21 cellular contexts compared by ENCODE assay signal in the genomic region with DNA sequence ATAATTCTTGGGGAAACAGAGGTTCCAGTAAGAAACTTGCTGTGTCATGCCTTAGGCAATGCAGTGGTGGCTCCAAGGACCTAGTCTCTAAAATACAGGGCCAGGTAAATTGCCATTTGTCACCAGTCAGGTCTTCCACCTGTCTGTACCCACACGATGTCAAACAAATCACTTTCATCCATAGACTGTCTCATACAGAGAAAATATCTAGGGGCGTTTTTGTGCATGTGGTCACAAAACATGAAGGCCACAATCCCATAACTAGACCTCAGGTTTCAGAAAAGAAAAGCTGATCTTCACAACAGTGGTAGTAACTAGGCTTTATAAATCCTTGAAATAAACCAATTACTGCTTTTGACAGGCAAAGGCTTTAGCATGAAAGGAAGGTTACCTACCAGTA.
A peak's percentile ranks its signal among the peaks of the same experiment; 100 is the strongest.
DNase-seq lines count a peak whose midpoint lies in the region; ATAC-seq lines count a peak whose summit lies in the region.
"Had no signal": no experiment of that assay in that cellular context is flagged by ENCODE, and none has a peak within 500 bp of the region (broad histone marks: within the 10 kb centered on the region; RNA-seq: fewer than 3 reads in every experiment).

No MANE protein-coding gene starts in this region.

- H3K36me3 Mint-ChIP-seq in activated naive CD4-positive, alpha-beta T cell treated with anti-CD3 and anti-CD28 coated beads, Interleukin-2, amount 50 U/mL, for 72 hours, result peaks cover 7 to 13% of the 10 kb centered on the region in 2 donors
- H3K36me3 Mint-ChIP-seq in T-cell, result no peaks in the 10 kb centered on the region
- H3K36me3 Mint-ChIP-seq: CD14-positive monocyte had no signal

- H2AFZ ChIP-seq in neuronal stem cell (ENCODE audit: low read length), result no peak overlapping the region

- ATAC-seq in activated naive CD4-positive, alpha-beta T cell treated with anti-CD3 and anti-CD28 coated beads, Interleukin-2, amount 50 U/mL, for 72 hours, result peak; percentile 19 to 60
- ATAC-seq in HG02870 (IDR thresholded peaks at IDR 0.05; ENCODE audit: unreplicated experiment) (peak; percentile 62), T-cell (replicated peaks in 1 of 4) (no peak), GM18511 (IDR thresholded peaks at IDR 0.05; ENCODE audit: unreplicated experiment) (no peak)
- peak; percentile 59 for ATAC-seq in stimulated activated naive CD8-positive, alpha-beta T cell treated with anti-CD3 and anti-CD28 coated beads, Interleukin-15, amount 100 ng/mL, for 72 hours
- ATAC-seq: HCT116 had no signal

- peaks cover 68 to 78% (median 77%) of the 10 kb centered on the region in 3 donors for H3K4me1 Mint-ChIP-seq in T-cell
- peaks cover 30% of the 10 kb centered on the region for H3K4me1 Mint-ChIP-seq in stimulated activated naive CD8-positive, alpha-beta T cell treated with anti-CD3 and anti-CD28 coated beads, Interleukin-15, amount 100 ng/mL, for 72 hours

- no peak overlapping the region for H2AK5ac ChIP-seq in neuronal stem cell (ENCODE audit: low read depth, low read length)

- H3K4me2 ChIP-seq in neuronal stem cell (ENCODE audit: insufficient read depth, low read length, poor library complexity, severe bottlenecking), result no peak overlapping the region

- H3K4ac ChIP-seq in neuronal stem cell (ENCODE audit: low read length), result no peak overlapping the region

- no peak overlapping the region for H3K4me3 Mint-ChIP-seq in T-cell
- no peak overlapping the region for H3K4me3 Mint-ChIP-seq in stimulated activated naive CD8-positive, alpha-beta T cell treated with anti-CD3 and anti-CD28 coated beads, Interleukin-15, amount 100 ng/mL, for 72 hours
- H3K4me3 Mint-ChIP-seq: B cell, CD14-positive monocyte had no signal

- H3K18ac ChIP-seq in neuronal stem cell (ENCODE audit: low read length), result no peak overlapping the region

- H3K27ac ChIP-seq in neuronal stem cell (replicated peaks; ENCODE audit: low read length), result no peak overlapping the region

- H3K27me3 ChIP-seq in neuronal stem cell (ENCODE audit: control insufficient read depth in 3 of 3, insufficient read depth in 3 of 3, low read depth in 1 of 3, low read length in 3 of 3), result peaks cover 0 to 8% (median 0%) of the 10 kb centered on the region in 3 experiments

- DNase-seq in activated naive CD4-positive, alpha-beta T cell treated with anti-CD3 and anti-CD28 coated beads, Interleukin-2, amount 50 U/mL, for 72 hours (ENCODE audit: low spot score in 2 of 2), result no peak
- no peak for DNase-seq in activated naive CD4-positive, alpha-beta T cell treated with Interleukin-2 at 50 U/mL for 16 hours
- no peak for DNase-seq in T-cell
- no peak for DNase-seq in stimulated activated naive CD8-positive, alpha-beta T cell treated with anti-CD3 and anti-CD28 coated beads, Interleukin-15, amount 100 ng/mL, for 72 hours
- no peak for DNase-seq in neuronal stem cell (ENCODE audit: low spot score)
- no peak for DNase-seq in cerebellar nuclear complex (lab: John Stamatoyannopoulos, UW)
- DNase-seq: EL, GF-D8, NCI-H1092, NCI-H1436 treated with DMSO at 0.1 percent for 48 hours, NCI-H2029 treated with DMSO at 0.1 percent for 48 hours, NCI-H2171, NCI-H345, NCI-H524, NCI-H774, Right ventricle myocardium superior had no signal

- POLR2A ChIA-PET in T-cell (lab: Charles Lee), result interaction anchor here in 1 of 2 donors (0.6 kb wide), 1 partner anchor 221 kb away, joined by 3 read pairs; no protein-coding TSS in a partner anchor

- no peak overlapping the region for H2BK120ac ChIP-seq in neuronal stem cell (ENCODE audit: low read depth, low read length)

- H3K9ac ChIP-seq in neuronal stem cell (ENCODE audit: low read depth, low read length, poor library complexity), result no peak overlapping the region

- H3K27me3 Mint-ChIP-seq in T-cell, result no peaks in the 10 kb centered on the region
- no peaks in the 10 kb centered on the region for H3K27me3 Mint-ChIP-seq in stimulated activated naive CD8-positive, alpha-beta T cell treated with anti-CD3 and anti-CD28 coated beads, Interleukin-15, amount 100 ng/mL, for 72 hours
- H3K27me3 Mint-ChIP-seq: B cell had no signal

- H2BK5ac ChIP-seq in neuronal stem cell (ENCODE audit: low read length), result no peak overlapping the region

- CTCF ChIA-PET in T-cell (lab: Charles Lee), result no interaction called here

- no peaks in the 10 kb centered on the region for H3K9me3 ChIP-seq in neuronal stem cell (replicated peaks in 1 of 2; ENCODE audit: control insufficient read depth in 2 of 2, insufficient read depth in 1 of 2, low read depth in 1 of 2, low read length in 2 of 2)

- H4K91ac ChIP-seq in neuronal stem cell (ENCODE audit: low read depth, low read length, poor library complexity), result no peak overlapping the region

- H3K4me3 ChIP-seq in neuronal stem cell (ENCODE audit: low read length in 2 of 2), result no peak overlapping the region

- no peak overlapping the region for H3K14ac ChIP-seq in neuronal stem cell (ENCODE audit: low read length)

- no peak overlapping the region for H3K23ac ChIP-seq in neuronal stem cell (ENCODE audit: low read depth, low read length, poor library complexity)

- H3K79me1 ChIP-seq in neuronal stem cell (ENCODE audit: low read depth, low read length), result no peaks in the 10 kb centered on the region

- H2BK12ac ChIP-seq in neuronal stem cell (ENCODE audit: low read length), result no peak overlapping the region

- no CpG with 5 or more reads among the region's 2 CpGs for WGBS in neuronal stem cell (ENCODE audit: extremely low coverage in 2 of 2, insufficient read length in 2 of 2, insufficient replicate concordance in 1 of 2), 2 donors

- H3K27ac Mint-ChIP-seq in activated naive CD4-positive, alpha-beta T cell treated with anti-CD3 and anti-CD28 coated beads, Interleukin-2, amount 50 U/mL, for 72 hours, result no peak overlapping the region
- peak overlapping the region; percentile 4 to 62 for H3K27ac Mint-ChIP-seq in T-cell
- H3K27ac Mint-ChIP-seq in stimulated activated naive CD8-positive, alpha-beta T cell treated with anti-CD3 and anti-CD28 coated beads, Interleukin-15, amount 100 ng/mL, for 72 hours, result no peak overlapping the region
- H3K27ac Mint-ChIP-seq: B cell, CD14-positive monocyte had no signal

- H3K9me3 Mint-ChIP-seq in activated naive CD4-positive, alpha-beta T cell treated with anti-CD3 and anti-CD28 coated beads, Interleukin-2, amount 50 U/mL, for 72 hours, result peaks cover 4 to 5% of the 10 kb centered on the region in 2 donors
- H3K9me3 Mint-ChIP-seq in T-cell, result no peaks in the 10 kb centered on the region
- H3K9me3 Mint-ChIP-seq in stimulated activated naive CD8-positive, alpha-beta T cell treated with anti-CD3 and anti-CD28 coated beads, Interleukin-15, amount 100 ng/mL, for 72 hours, result peaks cover 0 to 10% of the 10 kb centered on the region in 2 donors

- no peaks in the 10 kb centered on the region for H3K36me3 ChIP-seq in neuronal stem cell (replicated peaks in 1 of 2; ENCODE audit: control insufficient read depth in 2 of 2, insufficient read depth in 2 of 2, low read length in 2 of 2)

- H2BK15ac ChIP-seq in neuronal stem cell (ENCODE audit: low read length), result no peak overlapping the region

- no peak overlapping the region for H4K8ac ChIP-seq in neuronal stem cell (ENCODE audit: low read depth, low read length)

- peaks cover 0 to 5% of the 10 kb centered on the region in 2 donors for H3K4me1 ChIP-seq in neuronal stem cell (ENCODE audit: control insufficient read depth in 2 of 2, insufficient read depth in 1 of 2, low read depth in 1 of 2, low read length in 2 of 2)

Comparison
In these comparisons a context has a peak if more than half of its experiments do, and no peak if none do; other contexts are left out.
1. ATAC-seq: peak in activated naive CD4-positive, alpha-beta T cell treated with anti-CD3 and anti-CD28 coated beads, Interleukin-2, amount 50 U/mL, for 72 hours (2 of 2), HG02870 (single experiment) and stimulated activated naive CD8-positive, alpha-beta T cell treated with anti-CD3 and anti-CD28 coated beads, Interleukin-15, amount 100 ng/mL, for 72 hours (single experiment); none in T-cell (0 of 4) and GM18511 (single experiment).
2. H3K27ac Mint-ChIP-seq: peak in T-cell (2 of 2); none in activated naive CD4-positive, alpha-beta T cell treated with anti-CD3 and anti-CD28 coated beads, Interleukin-2, amount 50 U/mL, for 72 hours (0 of 2) and stimulated activated naive CD8-positive, alpha-beta T cell treated with anti-CD3 and anti-CD28 coated beads, Interleukin-15, amount 100 ng/mL, for 72 hours (0 of 2).